In genomic region chr16:50190292-50190691, GRCh38 we compare ENCODE assay signal across 10 cellular contexts.
"Had no signal": no experiment of that assay in that cellular context is flagged by ENCODE, and none has a peak within 500 bp of the region (broad histone marks: within the 10 kb centered on the region; RNA-seq: fewer than 3 reads in every experiment).

No MANE protein-coding gene starts in this region.

- H3K9me3 Mint-ChIP-seq: GM23338, H9, HFFc6, IgD-negative memory B cell had no signal

- H2AFZ ChIP-seq: GM23338 had no signal

- H3K27ac ChIP-seq: HL-60 had no signal

- H3K4me3 ChIP-seq: GM23338 had no signal

- H3K4me2 ChIP-seq: GM23338 had no signal

- H3K4me3 Mint-ChIP-seq: GM23338, H9, HFFc6 had no signal

- H3K27me3 Mint-ChIP-seq: IgD-negative memory B cell had no signal

- ATAC-seq: GM23338 had no signal

- DNase-seq: H9, HCEC 1CT, HFFc6, Kasumi-1, KG1 had no signal

- H3K27ac Mint-ChIP-seq: GM23338, H9, HFFc6, IgD-negative memory B cell had no signal

- FAIRE-seq: H1, H54 had no signal
